8 cellular contexts compared by ENCODE assay signal in genomic region chr11:8732748-8733241, GRCh38. TPM values are rescaled to one million over a fixed set of nuclear protein-coding genes. Genes with fewer than 3 reads are reported as not detected.
DNase-seq lines count a peak whose midpoint lies in the region; ATAC-seq and TF ChIP-seq lines count a peak whose summit lies in the region.

No MANE protein-coding gene starts in this region.

- H3K9me3 ChIP-seq in Loucy (ENCODE audit: insufficient read depth, low read depth, low read length) (no peaks in the 10 kb centered on the region), esophagus squamous epithelium (no peaks in the 10 kb centered on the region), osteoblast (ENCODE audit: low read depth, low read length) (no peaks in the 10 kb centered on the region)

- H3K4me3 ChIP-seq in Loucy (ENCODE audit: low read length, poor library complexity, severe bottlenecking) (no peak overlapping the region), esophagus squamous epithelium (no peak overlapping the region), osteoblast (ENCODE audit: insufficient read depth, low read length) (no peak overlapping the region)

- intact Hi-C loops in esophagus squamous epithelium (cut with DNase I): no loop called here

- H3K36me3 ChIP-seq in Loucy (ENCODE audit: insufficient read depth, low read length): no peaks in the 10 kb centered on the region
- peaks cover 5 to 66% (median 9%) of the 10 kb centered on the region in 3 donors for H3K36me3 ChIP-seq in esophagus squamous epithelium
- peaks cover 5% of the 10 kb centered on the region for H3K36me3 ChIP-seq in osteoblast (ENCODE audit: insufficient read depth, low read length)

- H3K9ac ChIP-seq in Loucy (ENCODE audit: low read depth, low read length, poor library complexity, severe bottlenecking): no peak overlapping the region

- no peak for TF ChIP-seq CTCF in Loucy (conservative IDR thresholded peaks at IDR 0.05; ENCODE audit: low read length)
- no peak for TF ChIP-seq CTCF in esophagus squamous epithelium (IDR thresholded peaks at IDR 0.05)
- no peak for TF ChIP-seq CTCF in osteoblast (IDR thresholded peaks at IDR 0.05; ENCODE audit: extremely low read depth, low read depth, low read length)

- ATAC-seq in GM21360 (IDR thresholded peaks at IDR 0.05; ENCODE audit: unreplicated experiment): no peak

- no peaks in the 10 kb centered on the region for H3K79me2 ChIP-seq in Loucy (ENCODE audit: insufficient read depth, low read length)
- no peaks in the 10 kb centered on the region for H3K79me2 ChIP-seq in osteoblast (ENCODE audit: insufficient read depth, low read length)

- no peaks in the 10 kb centered on the region for H3F3A ChIP-seq in Loucy (ENCODE audit: low read depth)

- WGBS in esophagus squamous epithelium, 2 donors: 47 to 55% methylated on average over 4 of the region's 7 CpGs

- DNase-seq in ELF-1 (ENCODE audit: low read depth, low spot score) (peak; percentile 37), esophagus squamous epithelium (lab: John Stamatoyannopoulos, UW) (no peak), osteoblast (ENCODE audit: insufficient read length, low spot score, missing footprints) (peak; percentile 98), SKM-1 (lab: John Stamatoyannopoulos, UW; ENCODE audit: unreplicated experiment) (no peak), GM19240 (ENCODE audit: insufficient read length, low spot score) (no peak), SW480 (ENCODE audit: low spot score) (no peak)

- H3K9me2 ChIP-seq in Loucy (replicated peaks; ENCODE audit: low read depth, low read length): no peaks in the 10 kb centered on the region

- H3K27me3 ChIP-seq in Loucy (ENCODE audit: insufficient read depth, low read length, poor library complexity, severe bottlenecking) (no peaks in the 10 kb centered on the region), esophagus squamous epithelium (no peaks in the 10 kb centered on the region), osteoblast (ENCODE audit: insufficient read depth, low read length) (no peaks in the 10 kb centered on the region)

- H2AFZ ChIP-seq in Loucy (ENCODE audit: low read length): peak overlapping the region; percentile 38; the same call in 1 of the 2 replicates
- no peak overlapping the region for H2AFZ ChIP-seq in osteoblast (ENCODE audit: low read length)

- H3K4me1 ChIP-seq in Loucy (ENCODE audit: insufficient read depth, low read length, poor library complexity, severe bottlenecking) (peaks cover 17% of the 10 kb centered on the region), esophagus squamous epithelium (peaks cover 23 to 55% (median 28%) of the 10 kb centered on the region in 3 donors), osteoblast (ENCODE audit: insufficient read depth, low read length) (peaks cover 34% of the 10 kb centered on the region)

- no peak for TF ChIP-seq POLR2A in esophagus squamous epithelium (IDR thresholded peaks at IDR 0.05)

- peak overlapping the region; percentile 15 for H3K4me2 ChIP-seq in Loucy (ENCODE audit: low read depth, low read length, poor library complexity, severe bottlenecking)
- peak overlapping the region; percentile 39 for H3K4me2 ChIP-seq in osteoblast (ENCODE audit: insufficient read depth, low read length)

- H3K27ac ChIP-seq in esophagus squamous epithelium (peak overlapping the region; percentile 63 to 84 (median 81)), osteoblast (ENCODE audit: low read depth, low read length) (peak overlapping the region; percentile 30)

- H4K20me1 ChIP-seq in Loucy (ENCODE audit: insufficient read depth, low read length, poor library complexity, severe bottlenecking) (no peaks in the 10 kb centered on the region), osteoblast (ENCODE audit: insufficient read depth, low read length) (peaks cover 21% of the 10 kb centered on the region)

RNA-seq across cellular contexts. Expression of gene RPL27A, which starts 50.2 kb away (rescaled TPM):
- total RNA-seq in esophagus squamous epithelium: 1,000 to 10,000 TPM in 3 of 4 donors, 100 to 1,000 TPM in 1; 921 to 1,566 (median 1,106) TPM
- 710 and 869 TPM in 2 replicates for total RNA-seq in osteoblast

RNA-seq across cellular contexts. Expression of gene TRIM66, which starts 50.3 kb away (rescaled TPM):
- total RNA-seq in esophagus squamous epithelium (1 to 10 TPM; 4.5 to 5.5 (median 4.8) TPM), osteoblast (9.0 and 10.9 TPM in 2 replicates)

Comparison
In these comparisons a context has a peak if more than half of its experiments do, and no peak if none do; other contexts are left out.
1. DNase-seq: peak in ELF-1 (single experiment) and osteoblast (single experiment); none in esophagus squamous epithelium (single experiment), SKM-1 (single experiment), GM19240 (single experiment) and SW480 (single experiment).